ENCODE assay signal across 11 cellular contexts in the genomic region with DNA sequence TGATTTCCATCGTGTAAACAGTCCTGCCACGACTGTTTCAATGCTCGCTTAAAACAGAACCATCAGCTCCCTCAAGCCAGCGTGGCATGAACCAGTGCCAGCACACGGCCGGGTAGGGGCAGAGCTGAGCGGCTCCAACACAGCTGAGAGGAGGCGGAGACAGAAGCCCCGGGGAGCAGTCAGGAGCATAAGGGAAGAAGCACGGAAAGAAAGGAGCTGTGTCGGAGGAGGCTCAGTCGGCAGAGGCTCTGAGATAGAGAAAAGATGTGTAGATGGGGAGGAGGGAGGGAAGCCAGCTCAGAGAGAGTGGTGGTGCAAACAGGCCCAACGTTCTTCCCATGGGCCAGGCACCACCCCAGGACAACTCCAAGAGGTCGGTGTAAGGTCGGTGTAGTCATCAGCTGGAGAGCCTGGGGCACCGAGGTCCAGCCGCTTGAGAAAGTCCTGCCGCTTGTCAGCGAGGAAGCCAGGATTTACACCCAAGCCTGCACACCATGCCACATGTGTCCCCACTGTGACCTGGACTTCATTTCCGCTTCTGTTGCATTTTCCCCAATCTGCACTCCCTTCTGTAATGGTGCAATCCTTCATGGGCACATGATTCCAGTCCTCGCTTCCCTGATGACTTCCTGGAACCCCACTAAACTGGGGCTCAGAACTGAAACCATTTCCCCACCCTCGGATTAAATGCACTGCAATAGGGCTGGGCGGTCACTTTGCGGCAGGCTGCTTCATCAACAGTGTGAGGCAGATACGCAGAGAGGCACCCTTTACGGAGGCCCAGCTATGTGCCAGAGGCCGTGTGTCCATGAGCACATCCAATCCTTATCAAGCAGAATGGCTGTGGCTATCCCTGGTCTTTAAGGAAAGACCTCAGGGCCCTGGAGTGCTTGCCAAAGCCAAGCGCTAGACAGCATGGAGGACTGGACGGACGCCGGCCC. TPM values are rescaled to one million over a fixed set of nuclear protein-coding genes. Genes with fewer than 3 reads are reported as not detected.
DNase-seq lines count a peak whose midpoint lies in the region; ATAC-seq and TF ChIP-seq lines count a peak whose summit lies in the region.
"Had no signal": no experiment of that assay in that cellular context is flagged by ENCODE, and none has a peak within 500 bp of the region (broad histone marks: within the 10 kb centered on the region; RNA-seq: fewer than 3 reads in every experiment).

No MANE protein-coding gene starts in this region.

- TF ChIP-seq POLR2A in vagina (IDR thresholded peaks at IDR 0.05), result no peak

- no peaks in the 10 kb centered on the region for H3K27me3 ChIP-seq in vagina

- ATAC-seq in HG02610 (IDR thresholded peaks at IDR 0.05; ENCODE audit: unreplicated experiment) (no peak), GM19351 (IDR thresholded peaks at IDR 0.05; ENCODE audit: unreplicated experiment) (no peak), HG03565 (IDR thresholded peaks at IDR 0.05; ENCODE audit: unreplicated experiment) (no peak)

- DNase-seq in activated effector memory CD4-positive, alpha-beta T cell treated with anti-CD3 and anti-CD28 coated beads, Interleukin-2, amount 50 U/mL, for 16 hours, result peak; percentile 25
- no peak for DNase-seq in activated effector memory CD4-positive, alpha-beta T cell treated with Interleukin-2 at 50 U/mL for 16 hours
- DNase-seq in fibroblast of mammary gland (ENCODE audit: low read depth), result peak; percentile 25
- peak; percentile 50 for DNase-seq in myocyte (ENCODE audit: low read depth)
- DNase-seq in vagina (ENCODE audit: extremely low spot score in 2 of 2), result peak in 1 of 2 donors; percentile 95
- DNase-seq: activated CD4-positive, alpha-beta T cell treated with anti-CD3 and anti-CD28 coated beads for 4 hours; Kasumi-1 had no signal

- intact Hi-C loops in vagina (cut with DNase I), result loop anchor here (10.0 kb wide), 1 partner anchor 112 kb away; no protein-coding TSS in a partner anchor

- no peak for TF ChIP-seq CTCF in fibroblast of mammary gland (conservative IDR thresholded peaks at IDR 0.05; ENCODE audit: control insufficient read depth, insufficient read depth, low read depth, low read length)
- TF ChIP-seq CTCF in vagina (IDR thresholded peaks at IDR 0.05), result no peak

- H3K36me3 ChIP-seq in vagina, result no peaks in the 10 kb centered on the region

- peaks cover 51% of the 10 kb centered on the region for H3K4me1 ChIP-seq in vagina

- H3K4me3 ChIP-seq in fibroblast of mammary gland (ENCODE audit: control insufficient read depth, low read depth, low read length) (no peak overlapping the region), vagina (peak overlapping the region; percentile 0 to 12)

- H3K9me3 ChIP-seq in vagina, result no peaks in the 10 kb centered on the region

- H3K27ac ChIP-seq in vagina, result peak overlapping the region; percentile 93
- H3K27ac ChIP-seq: C4-2B had no signal

RNA-seq across cellular contexts. Expression of a gene that starts 43.5 kb away (rescaled TPM):
- total RNA-seq in myocyte (0.45 and 0.62 TPM in 2 replicates), vagina (3.2 TPM)
- 4.8 TPM for polyA plus RNA-seq in myocyte (2012)
